ENCODE assay signal across 9 cellular contexts in the genomic region with DNA sequence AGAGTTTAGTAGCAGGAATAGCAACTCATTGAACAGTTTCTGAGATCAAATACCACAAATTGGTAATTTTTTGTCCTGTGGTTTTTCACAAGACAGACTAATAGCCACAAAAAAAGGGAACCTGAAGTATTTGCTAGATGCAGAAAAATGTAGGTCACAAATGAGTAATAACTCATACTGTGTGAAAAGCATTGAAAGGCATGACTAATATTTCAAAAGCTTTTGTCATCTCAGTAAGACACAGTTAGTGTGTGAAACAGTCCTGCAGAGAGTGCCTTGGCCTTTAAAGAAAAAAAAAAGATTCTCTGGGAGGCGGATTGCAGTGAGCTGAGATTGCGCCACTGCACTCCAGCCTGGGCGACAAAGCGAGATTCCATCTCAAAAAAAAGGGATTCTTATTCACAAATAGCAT. TPM values are rescaled to one million over a fixed set of nuclear protein-coding genes. Genes with fewer than 3 reads are reported as not detected.
DNase-seq lines count a peak whose midpoint lies in the region; ATAC-seq and TF ChIP-seq lines count a peak whose summit lies in the region.
"Had no signal": no experiment of that assay in that cellular context is flagged by ENCODE, and none has a peak within 500 bp of the region (broad histone marks: within the 10 kb centered on the region; RNA-seq: fewer than 3 reads in every experiment).

No MANE protein-coding gene starts in this region.

- intact Hi-C loops in activated naive CD4-positive, alpha-beta T cell treated with anti-CD3 and anti-CD28 coated beads for 36 hours (cut with micrococcal nuclease) = no loop called here

- H3K4me1 Mint-ChIP-seq in chondrocyte (ENCODE audit: low read depth) = peaks cover 16% of the 10 kb centered on the region
- no peaks in the 10 kb centered on the region for H3K4me1 Mint-ChIP-seq in activated T-cell treated with anti-CD3 and anti-CD28 coated beads, Interleukin-2, amount 50 U/mL, for 4 hours (ENCODE audit: low read depth)
- H3K4me1 Mint-ChIP-seq in activated naive CD4-positive, alpha-beta T cell treated with anti-CD3 and anti-CD28 coated beads for 36 hours (ENCODE audit: low read depth) = no peaks in the 10 kb centered on the region

- no peak for TF ChIP-seq CTCF in chondrocyte (IDR thresholded peaks at IDR 0.05)

- H3K27me3 Mint-ChIP-seq in chondrocyte (ENCODE audit: low read depth) = no peaks in the 10 kb centered on the region
- peaks cover 2% of the 10 kb centered on the region for H3K27me3 Mint-ChIP-seq in activated T-cell treated with anti-CD3 and anti-CD28 coated beads, Interleukin-2, amount 50 U/mL, for 4 hours (ENCODE audit: low read depth)
- peaks cover 8% of the 10 kb centered on the region for H3K27me3 Mint-ChIP-seq in activated naive CD4-positive, alpha-beta T cell treated with anti-CD3 and anti-CD28 coated beads for 36 hours (ENCODE audit: low read depth)

- peak; percentile 100 for ATAC-seq in GM21447 (IDR thresholded peaks at IDR 0.05; ENCODE audit: unreplicated experiment)
- peak; percentile 100 for ATAC-seq in HG03565 (IDR thresholded peaks at IDR 0.05; ENCODE audit: unreplicated experiment)
- ATAC-seq in activated T-cell treated with anti-CD3 and anti-CD28 coated beads, Interleukin-2, amount 50 U/mL, for 4 hours = no peak

- CTCF ChIA-PET in activated naive CD4-positive, alpha-beta T cell treated with anti-CD3 and anti-CD28 coated beads for 36 hours (lab: Charles Lee) = no interaction called here

- DNase-seq in COLO829 (ENCODE audit: low spot score) = peak; percentile 22
- DNase-seq in chondrocyte (ENCODE audit: low spot score) = no peak
- no peak for DNase-seq in activated T-cell treated with anti-CD3 and anti-CD28 coated beads, Interleukin-2, amount 50 U/mL, for 4 hours
- DNase-seq in central memory CD4-positive, alpha-beta T cell = no peak
- no peak for DNase-seq in activated naive CD4-positive, alpha-beta T cell treated with anti-CD3 and anti-CD28 coated beads for 36 hours
- no peak for DNase-seq in OCI-M2 (lab: John Stamatoyannopoulos, UW; ENCODE audit: unreplicated experiment)

- H3K9me3 Mint-ChIP-seq in chondrocyte (ENCODE audit: low read depth) = peaks cover 11% of the 10 kb centered on the region
- peaks cover 5% of the 10 kb centered on the region for H3K9me3 Mint-ChIP-seq in activated T-cell treated with anti-CD3 and anti-CD28 coated beads, Interleukin-2, amount 50 U/mL, for 4 hours
- H3K9me3 Mint-ChIP-seq in activated naive CD4-positive, alpha-beta T cell treated with anti-CD3 and anti-CD28 coated beads for 36 hours = peaks cover 6% of the 10 kb centered on the region

- peaks cover 14% of the 10 kb centered on the region for H3K36me3 Mint-ChIP-seq in chondrocyte (ENCODE audit: low read depth)
- H3K36me3 Mint-ChIP-seq in activated T-cell treated with anti-CD3 and anti-CD28 coated beads, Interleukin-2, amount 50 U/mL, for 4 hours (ENCODE audit: insufficient read depth) = no peaks in the 10 kb centered on the region
- H3K36me3 Mint-ChIP-seq in activated naive CD4-positive, alpha-beta T cell treated with anti-CD3 and anti-CD28 coated beads for 36 hours (ENCODE audit: low read depth) = no peaks in the 10 kb centered on the region

- H3K4me3 Mint-ChIP-seq in chondrocyte (ENCODE audit: unreplicated experiment) = peak overlapping the region; percentile 45
- H3K4me3 Mint-ChIP-seq in activated T-cell treated with anti-CD3 and anti-CD28 coated beads, Interleukin-2, amount 50 U/mL, for 4 hours = no peak overlapping the region
- no peak overlapping the region for H3K4me3 Mint-ChIP-seq in activated naive CD4-positive, alpha-beta T cell treated with anti-CD3 and anti-CD28 coated beads for 36 hours

- H3K27ac Mint-ChIP-seq in chondrocyte (ENCODE audit: unreplicated experiment) = peak overlapping the region; percentile 73
- no peak overlapping the region for H3K27ac Mint-ChIP-seq in activated naive CD4-positive, alpha-beta T cell treated with anti-CD3 and anti-CD28 coated beads for 36 hours

RNA-seq across cellular contexts. Expression of a gene that starts 31.4 kb away (rescaled TPM):
- not detected in 3 replicates for total RNA-seq in chondrocyte
- not detected for total RNA-seq in activated T-cell treated with anti-CD3 and anti-CD28 coated beads, Interleukin-2, amount 50 U/mL, for 4 hours
- total RNA-seq in activated naive CD4-positive, alpha-beta T cell treated with anti-CD3 and anti-CD28 coated beads for 36 hours = not detected
- total RNA-seq: skeletal muscle tissue had no signal

Comparison
In these comparisons a context has a peak if more than half of its experiments do, and no peak if none do; other contexts are left out.
1. ATAC-seq: peak in GM21447 (single experiment) and HG03565 (single experiment); none in activated T-cell treated with anti-CD3 and anti-CD28 coated beads, Interleukin-2, amount 50 U/mL, for 4 hours (0 of 2).